Comparison of ENCODE assay signal across 8 cellular contexts in the genomic region with DNA sequence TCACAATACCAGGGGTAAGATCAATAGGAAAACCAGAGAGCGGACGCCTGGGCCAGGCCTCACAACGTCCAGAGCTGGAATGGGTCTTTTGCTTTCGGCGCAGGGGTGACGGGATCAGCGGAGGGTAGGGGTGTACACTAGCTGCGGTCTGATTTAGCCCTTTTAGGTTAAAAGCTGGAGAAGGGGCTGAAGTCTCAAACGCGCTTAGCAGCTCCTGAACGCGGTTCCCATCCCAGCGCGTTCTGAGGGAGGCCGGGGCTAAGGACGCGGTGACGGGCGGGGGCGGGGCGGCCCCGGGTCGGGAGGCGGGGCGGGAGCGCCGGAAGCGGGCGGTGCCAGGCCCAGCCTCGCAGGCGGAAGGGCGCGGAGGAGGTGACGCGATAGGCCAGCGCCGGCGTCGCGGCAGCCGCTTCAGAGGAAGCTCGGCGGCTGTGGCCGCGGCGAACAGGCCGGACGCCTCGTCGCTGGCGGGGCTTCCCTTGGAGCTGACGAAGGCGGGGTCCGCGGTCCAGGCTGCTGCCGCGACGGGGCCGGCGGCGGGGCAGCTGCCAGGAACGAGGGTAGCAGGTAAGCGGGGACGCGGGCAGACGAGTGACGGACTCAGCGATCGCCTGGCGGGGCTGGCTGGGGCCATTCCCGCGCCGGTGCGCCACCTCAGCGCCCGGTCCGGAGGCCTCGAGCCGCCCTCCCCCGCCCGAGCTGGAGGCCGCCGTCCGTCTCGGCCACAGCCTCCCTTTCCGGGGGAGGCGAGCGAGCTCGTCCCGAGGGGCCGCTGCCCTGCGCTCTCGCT.
DNase-seq lines count a peak whose midpoint lies in the region; ATAC-seq and TF ChIP-seq lines count a peak whose summit lies in the region.

A gene with protein sequence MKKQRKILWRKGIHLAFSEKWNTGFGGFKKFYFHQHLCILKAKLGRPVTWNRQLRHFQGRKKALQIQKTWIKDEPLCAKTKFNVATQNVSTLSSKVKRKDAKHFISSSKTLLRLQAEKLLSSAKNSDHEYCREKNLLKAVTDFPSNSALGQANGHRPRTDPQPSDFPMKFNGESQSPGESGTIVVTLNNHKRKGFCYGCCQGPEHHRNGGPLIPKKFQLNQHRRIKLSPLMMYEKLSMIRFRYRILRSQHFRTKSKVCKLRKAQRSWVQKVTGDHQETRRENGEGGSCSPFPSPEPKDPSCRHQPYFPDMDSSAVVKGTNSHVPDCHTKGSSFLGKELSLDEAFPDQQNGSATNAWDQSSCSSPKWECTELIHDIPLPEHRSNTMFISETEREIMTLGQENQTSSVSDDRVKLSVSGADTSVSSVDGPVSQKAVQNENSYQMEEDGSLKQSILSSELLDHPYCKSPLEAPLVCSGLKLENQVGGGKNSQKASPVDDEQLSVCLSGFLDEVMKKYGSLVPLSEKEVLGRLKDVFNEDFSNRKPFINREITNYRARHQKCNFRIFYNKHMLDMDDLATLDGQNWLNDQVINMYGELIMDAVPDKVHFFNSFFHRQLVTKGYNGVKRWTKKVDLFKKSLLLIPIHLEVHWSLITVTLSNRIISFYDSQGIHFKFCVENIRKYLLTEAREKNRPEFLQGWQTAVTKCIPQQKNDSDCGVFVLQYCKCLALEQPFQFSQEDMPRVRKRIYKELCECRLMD (plus strand): TSS at position 414 of the 790 bp plus-strand sequence. CDS start 17,262 bp downstream, outside the sequence.

- TF ChIP-seq POLR2A in GM19193 (IDR thresholded peaks at IDR 0.05; ENCODE audit: extremely low read depth, insufficient read depth, insufficient read length), result peak; percentile 94

- H3K4me3 Mint-ChIP-seq in central memory CD8-positive, alpha-beta T cell, result peak within 1 kb of the TSS; percentile 95

- H3K27me3 Mint-ChIP-seq in central memory CD8-positive, alpha-beta T cell, result no peaks in the 10 kb centered on the region

- H3K4me1 Mint-ChIP-seq in central memory CD8-positive, alpha-beta T cell, result peaks cover 11% of the 10 kb centered on the region

- H3K27ac Mint-ChIP-seq in central memory CD8-positive, alpha-beta T cell (ENCODE audit: low read depth), result peak within 1 kb of the TSS; percentile 93

- H3K36me3 Mint-ChIP-seq in central memory CD8-positive, alpha-beta T cell (ENCODE audit: insufficient read depth), result peaks cover 19% of the 10 kb centered on the region

- peak; percentile 94 for ATAC-seq in HG03432 (IDR thresholded peaks at IDR 0.05; ENCODE audit: unreplicated experiment)
- peak; percentile 97 for ATAC-seq in activated CD4-positive, CD25-positive, alpha-beta regulatory T cell treated with anti-CD3 and anti-CD28 coated beads, Interleukin-2, amount 50 U/mL, for 24 hours
- peak; percentile 97 for ATAC-seq in central memory CD8-positive, alpha-beta T cell (replicated peaks; ENCODE audit: extremely low read depth, poor library complexity, severe bottlenecking)

- DNase-seq in AML-193 (lab: John Stamatoyannopoulos, UW), result peak; percentile 90 to 94
- DNase-seq in NCI-H446 treated with DMSO at 0.1 percent for 48 hours (lab: John Stamatoyannopoulos, UW), result peak; percentile 70
- peak; percentile 70 to 79 for DNase-seq in central memory CD8-positive, alpha-beta T cell (ENCODE audit: low spot score in 2 of 2)
- peak; percentile 92 for DNase-seq in iris pigment epithelial cell (ENCODE audit: low read depth)
- DNase-seq in stimulated activated CD4-positive, alpha-beta T cell treated with anti-CD3 and anti-CD28 coated beads, Interleukin-12 subunit alpha, Interleukin-12 subunit beta, amount 100 ng/mL, for 24 hours (ENCODE audit: low read depth in 2 of 2), result peak; percentile 75 to 84

- no peaks in the 10 kb centered on the region for H3K9me3 Mint-ChIP-seq in central memory CD8-positive, alpha-beta T cell

Comparison
In these comparisons a context has a peak if more than half of its experiments do, and no peak if none do; other contexts are left out.
1. Peak in every context shown above with its lines: DNase-seq and ATAC-seq.